Comparison of ENCODE assay signal across 16 cellular contexts in the genomic region with DNA sequence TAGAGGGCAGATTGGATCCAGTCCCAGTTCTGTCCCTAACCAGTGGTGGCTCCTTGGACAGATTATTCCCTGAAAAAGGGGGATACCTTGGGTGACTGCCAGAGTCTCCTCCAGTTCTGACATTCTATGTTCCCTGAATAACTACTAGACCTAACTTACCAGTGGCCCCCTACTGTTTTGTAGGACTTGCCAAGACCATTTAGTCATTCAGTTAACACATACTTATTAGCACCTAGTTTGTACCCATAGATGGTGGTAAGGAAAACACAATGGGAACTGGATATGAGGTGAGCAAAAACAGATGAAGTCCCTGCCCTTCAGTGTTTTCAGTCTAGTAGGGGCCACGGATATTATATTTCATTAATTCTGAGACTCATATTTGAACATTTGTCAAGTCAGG. TPM values are rescaled to one million over a fixed set of nuclear protein-coding genes. Genes with fewer than 3 reads are reported as not detected.
A peak's percentile ranks its signal among the peaks of the same experiment; 100 is the strongest.
DNase-seq lines count a peak whose midpoint lies in the region; ATAC-seq and TF ChIP-seq lines count a peak whose summit lies in the region.
"Had no signal": no experiment of that assay in that cellular context is flagged by ENCODE, and none has a peak within 500 bp of the region (broad histone marks: within the 10 kb centered on the region; RNA-seq: fewer than 3 reads in every experiment).

No MANE protein-coding gene starts in this region.

- no peak overlapping the region for H3K9ac ChIP-seq in HCT116 (ENCODE audit: low read length)
- H3K9ac ChIP-seq: BLaER1, GM23248 had no signal

- no peak for TF ChIP-seq RAD21 in HCT116 (IDR thresholded peaks at IDR 0.05; ENCODE audit: low read depth)

- no peak overlapping the region for H3K4me3 ChIP-seq in HCT116 (replicated peaks in 1 of 2; ENCODE audit: low read depth in 1 of 2, low read length in 2 of 2)
- H3K4me3 ChIP-seq: BLaER1, GM23248, HAP-1, K562 had no signal

- no peak overlapping the region for H3K4me3 Mint-ChIP-seq in activated naive CD8-positive, alpha-beta T cell treated with anti-CD3 and anti-CD28 coated beads for 36 hours
- H3K4me3 Mint-ChIP-seq: CD14-positive monocyte; CD4-positive, alpha-beta memory T cell; HFFc6 had no signal

- H2AFZ ChIP-seq in HCT116 (ENCODE audit: low read depth, low read length, poor library complexity, severe bottlenecking): no peak overlapping the region
- H2AFZ ChIP-seq: GM23248 had no signal

- H3K27me3 ChIP-seq in HCT116 (ENCODE audit: insufficient read depth, low read length): no peaks in the 10 kb centered on the region
- H3K27me3 ChIP-seq: BLaER1 had no signal

- no TSS peak for BruUV-seq in HCT116 (replicated peaks; lab: Mats Ljungman, UMichigan)

- H3K4me2 ChIP-seq in HCT116 (ENCODE audit: low read length): peak overlapping the region; percentile 26
- H3K4me2 ChIP-seq: BLaER1 had no signal

- no peaks in the 10 kb centered on the region for H3K36me3 ChIP-seq in HCT116 (ENCODE audit: control insufficient read depth in 1 of 2, insufficient read depth in 2 of 2, low read length in 2 of 2)
- H3K36me3 ChIP-seq: BLaER1, HAP-1 had no signal

- intact Hi-C loops in HCT116 (cut with micrococcal nuclease): no loop called here

- no peaks in the 10 kb centered on the region for H3K9me3 Mint-ChIP-seq in activated naive CD8-positive, alpha-beta T cell treated with anti-CD3 and anti-CD28 coated beads for 36 hours
- H3K9me3 Mint-ChIP-seq: CD4-positive, alpha-beta memory T cell; HFFc6 had no signal

- H3K4me1 ChIP-seq in HCT116 (ENCODE audit: control insufficient read depth in 1 of 2, insufficient read depth in 2 of 2, low read length in 2 of 2): peaks cover 22 to 60% of the 10 kb centered on the region in 2 experiments

- no peak for TF ChIP-seq POLR2A in HCT116 (IDR thresholded peaks at IDR 0.05; ENCODE audit: borderline replicate concordance, extremely low read depth, insufficient read depth, insufficient read length)

- POLR2A ChIA-PET in HCT116 (lab: Charles Lee): no interaction called here

- ATAC-seq in HCT116: no peak
- no peak for ATAC-seq in HG02571 (IDR thresholded peaks at IDR 0.05; ENCODE audit: unreplicated experiment)
- ATAC-seq: K562 had no signal

- H3K36me3 Mint-ChIP-seq in activated naive CD8-positive, alpha-beta T cell treated with anti-CD3 and anti-CD28 coated beads for 36 hours: no peaks in the 10 kb centered on the region
- H3K36me3 Mint-ChIP-seq: CD14-positive monocyte; CD4-positive, alpha-beta memory T cell had no signal

- CTCF ChIA-PET in HCT116 (lab: Charles Lee): no interaction called here

- H3K4me1 Mint-ChIP-seq in activated naive CD8-positive, alpha-beta T cell treated with anti-CD3 and anti-CD28 coated beads for 36 hours: peaks cover 16% of the 10 kb centered on the region

- H3K27ac ChIP-seq in HCT116 (ENCODE audit: low read depth, low read length) (no peak overlapping the region), VCaP (0 out of 2 replicates have a peak overlapping the region, but pooled peaks have one; percentile 71)
- H3K27ac ChIP-seq: BLaER1, GM23248 had no signal

- TF ChIP-seq CTCF in HCT116 (IDR thresholded peaks at IDR 0.05 in 2 of 3, conservative IDR thresholded peaks at IDR 0.05 in 1 of 3; ENCODE audit: borderline replicate concordance in 1 of 3, insufficient read depth in 1 of 3, low read depth in 2 of 3, low read length in 2 of 3) (no peak), VCaP (conservative IDR thresholded peaks at IDR 0.05) (no peak)

- no peaks in the 10 kb centered on the region for H3K9me3 ChIP-seq in HCT116 (ENCODE audit: control insufficient read depth in 1 of 2, insufficient read depth in 1 of 2, low read depth in 1 of 2, low read length in 2 of 2)
- H3K9me3 ChIP-seq: BLaER1, HAP-1 had no signal

- H3K79me2 ChIP-seq in HCT116 (ENCODE audit: insufficient read depth, low read length): no peaks in the 10 kb centered on the region; the same call in 1 of the 2 replicates

- no peaks in the 10 kb centered on the region for H4K20me1 ChIP-seq in HCT116 (ENCODE audit: insufficient read depth)
- H4K20me1 ChIP-seq: BLaER1 had no signal

- RAD21 ChIA-PET in HCT116 (lab: Charles Lee; ENCODE audit: low non-redundant PET in 1 of 2, low total read pairs in 2 of 2, uncharacterized antibody in 2 of 2, unreplicated experiment in 2 of 2): no interaction called here

- H3K27me3 Mint-ChIP-seq in activated naive CD8-positive, alpha-beta T cell treated with anti-CD3 and anti-CD28 coated beads for 36 hours: peaks cover 3% of the 10 kb centered on the region
- H3K27me3 Mint-ChIP-seq: CD4-positive, alpha-beta memory T cell had no signal

- H3K9me2 ChIP-seq in HCT116 (ENCODE audit: insufficient read depth): no peaks in the 10 kb centered on the region

- no peak for DNase-seq in HCT116 (ENCODE audit: low read depth, low spot score)
- peak; percentile 27 for DNase-seq in islet precursor cell
- no peak for DNase-seq in activated naive CD8-positive, alpha-beta T cell treated with anti-CD3 and anti-CD28 coated beads for 36 hours
- no peak for DNase-seq in iPS-NIHi11 (ENCODE audit: low spot score)
- DNase-seq: DMS153, DMS79, GDM1, HFFc6 had no signal

- no peak overlapping the region for H3K27ac Mint-ChIP-seq in activated naive CD8-positive, alpha-beta T cell treated with anti-CD3 and anti-CD28 coated beads for 36 hours
- H3K27ac Mint-ChIP-seq: CD14-positive monocyte; CD4-positive, alpha-beta memory T cell; HFFc6 had no signal

TF ChIP-seq in HCT116, 20 proteins besides CTCF, POLR2A, EP300 and RAD21 (continues in another document):
- TF ChIP-seq ZNF274 (IDR thresholded peaks at IDR 0.05; ENCODE audit: low read depth, low read length) (no peak), EZH2phosphoT487 (IDR thresholded peaks at IDR 0.05; ENCODE audit: borderline replicate concordance) (no peak), ZFX (IDR thresholded peaks at IDR 0.05) (no peak), CEBPB (IDR thresholded peaks at IDR 0.05; ENCODE audit: low read depth) (no peak), EGR1 (IDR thresholded peaks at IDR 0.05; ENCODE audit: low read depth) (no peak), SP1 (IDR thresholded peaks at IDR 0.05; ENCODE audit: low read depth) (no peak), FOSL1 (IDR thresholded peaks at IDR 0.05; ENCODE audit: low read depth) (no peak), POLR2AphosphoS5 (IDR thresholded peaks at IDR 0.05; ENCODE audit: low read depth, low read length) (no peak), TCF7L2 (IDR thresholded peaks at IDR 0.05; ENCODE audit: borderline replicate concordance, extremely low read depth, insufficient read depth, insufficient read length) (no peak), JUND (IDR thresholded peaks at IDR 0.05) (no peak)
- TF ChIP-seq, protein P1, sequence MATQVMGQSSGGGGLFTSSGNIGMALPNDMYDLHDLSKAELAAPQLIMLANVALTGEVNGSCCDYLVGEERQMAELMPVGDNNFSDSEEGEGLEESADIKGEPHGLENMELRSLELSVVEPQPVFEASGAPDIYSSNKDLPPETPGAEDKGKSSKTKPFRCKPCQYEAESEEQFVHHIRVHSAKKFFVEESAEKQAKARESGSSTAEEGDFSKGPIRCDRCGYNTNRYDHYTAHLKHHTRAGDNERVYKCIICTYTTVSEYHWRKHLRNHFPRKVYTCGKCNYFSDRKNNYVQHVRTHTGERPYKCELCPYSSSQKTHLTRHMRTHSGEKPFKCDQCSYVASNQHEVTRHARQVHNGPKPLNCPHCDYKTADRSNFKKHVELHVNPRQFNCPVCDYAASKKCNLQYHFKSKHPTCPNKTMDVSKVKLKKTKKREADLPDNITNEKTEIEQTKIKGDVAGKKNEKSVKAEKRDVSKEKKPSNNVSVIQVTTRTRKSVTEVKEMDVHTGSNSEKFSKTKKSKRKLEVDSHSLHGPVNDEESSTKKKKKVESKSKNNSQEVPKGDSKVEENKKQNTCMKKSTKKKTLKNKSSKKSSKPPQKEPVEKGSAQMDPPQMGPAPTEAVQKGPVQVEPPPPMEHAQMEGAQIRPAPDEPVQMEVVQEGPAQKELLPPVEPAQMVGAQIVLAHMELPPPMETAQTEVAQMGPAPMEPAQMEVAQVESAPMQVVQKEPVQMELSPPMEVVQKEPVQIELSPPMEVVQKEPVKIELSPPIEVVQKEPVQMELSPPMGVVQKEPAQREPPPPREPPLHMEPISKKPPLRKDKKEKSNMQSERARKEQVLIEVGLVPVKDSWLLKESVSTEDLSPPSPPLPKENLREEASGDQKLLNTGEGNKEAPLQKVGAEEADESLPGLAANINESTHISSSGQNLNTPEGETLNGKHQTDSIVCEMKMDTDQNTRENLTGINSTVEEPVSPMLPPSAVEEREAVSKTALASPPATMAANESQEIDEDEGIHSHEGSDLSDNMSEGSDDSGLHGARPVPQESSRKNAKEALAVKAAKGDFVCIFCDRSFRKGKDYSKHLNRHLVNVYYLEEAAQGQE (IDR thresholded peaks at IDR 0.05; ENCODE audit: low read depth): no peak
- TF ChIP-seq, protein P2, sequence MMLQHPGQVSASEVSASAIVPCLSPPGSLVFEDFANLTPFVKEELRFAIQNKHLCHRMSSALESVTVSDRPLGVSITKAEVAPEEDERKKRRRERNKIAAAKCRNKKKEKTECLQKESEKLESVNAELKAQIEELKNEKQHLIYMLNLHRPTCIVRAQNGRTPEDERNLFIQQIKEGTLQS (IDR thresholded peaks at IDR 0.05): no peak
- TF ChIP-seq, protein P3, sequence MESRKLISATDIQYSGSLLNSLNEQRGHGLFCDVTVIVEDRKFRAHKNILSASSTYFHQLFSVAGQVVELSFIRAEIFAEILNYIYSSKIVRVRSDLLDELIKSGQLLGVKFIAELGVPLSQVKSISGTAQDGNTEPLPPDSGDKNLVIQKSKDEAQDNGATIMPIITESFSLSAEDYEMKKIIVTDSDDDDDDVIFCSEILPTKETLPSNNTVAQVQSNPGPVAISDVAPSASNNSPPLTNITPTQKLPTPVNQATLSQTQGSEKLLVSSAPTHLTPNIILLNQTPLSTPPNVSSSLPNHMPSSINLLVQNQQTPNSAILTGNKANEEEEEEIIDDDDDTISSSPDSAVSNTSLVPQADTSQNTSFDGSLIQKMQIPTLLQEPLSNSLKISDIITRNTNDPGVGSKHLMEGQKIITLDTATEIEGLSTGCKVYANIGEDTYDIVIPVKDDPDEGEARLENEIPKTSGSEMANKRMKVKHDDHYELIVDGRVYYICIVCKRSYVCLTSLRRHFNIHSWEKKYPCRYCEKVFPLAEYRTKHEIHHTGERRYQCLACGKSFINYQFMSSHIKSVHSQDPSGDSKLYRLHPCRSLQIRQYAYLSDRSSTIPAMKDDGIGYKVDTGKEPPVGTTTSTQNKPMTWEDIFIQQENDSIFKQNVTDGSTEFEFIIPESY (IDR thresholded peaks at IDR 0.05; ENCODE audit: extremely low read depth, insufficient replicate concordance, low read length): no peak

RNA-seq across cellular contexts. Expression of a gene that starts 3.5 kb away (rescaled TPM):
- total RNA-seq in HCT116 (2021; ENCODE audit: unreplicated experiment): 29.0 TPM
- polyA plus RNA-seq in HCT116 (2012): 24.5 and 24.7 TPM in 2 replicates
- total RNA-seq in activated naive CD8-positive, alpha-beta T cell treated with anti-CD3 and anti-CD28 coated beads for 36 hours: 1 to 10 TPM; 8.1 to 8.5 TPM

RNA-seq across cellular contexts. Expression of a gene that starts 21.4 kb away (rescaled TPM):
- total RNA-seq in HCT116 (2021; ENCODE audit: unreplicated experiment): 0.42 TPM
- 0.43 and 0.44 TPM in 2 replicates for polyA plus RNA-seq in HCT116 (2012)
- under 1 TPM; 0.14 to 0.41 TPM for total RNA-seq in activated naive CD8-positive, alpha-beta T cell treated with anti-CD3 and anti-CD28 coated beads for 36 hours
- polyA plus RNA-seq: CD14-positive monocyte had no signal

RNA-seq across cellular contexts. Expression of a gene that starts 58.9 kb away (rescaled TPM):
- 91.9 TPM for total RNA-seq in HCT116 (2021; ENCODE audit: unreplicated experiment)
- 72.1 and 82.4 TPM in 2 replicates for polyA plus RNA-seq in HCT116 (2012)
- total RNA-seq in activated naive CD8-positive, alpha-beta T cell treated with anti-CD3 and anti-CD28 coated beads for 36 hours: 10 to 100 TPM; 73.6 to 78.2 TPM
